In genomic region chr4:75630174-75630931, GRCh38 we compare ENCODE assay signal across 1 cellular context.
TF ChIP-seq lines count a peak whose summit lies in the region.

TSS of gene CDKL2 (minus strand) at chr4:75630528. CDS start at chr4:75625988, 4,540 bp downstream.

TF ChIP-seq in SK-N-SH, 30 proteins besides CTCF, POLR2A, EP300 and RAD21 (continued from another document):
- TF ChIP-seq REST (IDR thresholded peaks at IDR 0.05; ENCODE audit: low read depth, low read length) (no peak), TCF12 (IDR thresholded peaks at IDR 0.05) (no peak), SMC3 (IDR thresholded peaks at IDR 0.05; ENCODE audit: low read depth, low read length) (no peak), USF1 (IDR thresholded peaks at IDR 0.05; ENCODE audit: borderline replicate concordance, low read depth) (peak; percentile 60; the same call in 1 of the 2 replicates), NRF1 (IDR thresholded peaks at IDR 0.05; ENCODE audit: low read depth, low read length) (no peak), GATA2 (CRISPR knock-in tag; IDR thresholded peaks at IDR 0.05) (peak; percentile 6; the same call in 1 of the 2 replicates), POLR2AphosphoS5 (IDR thresholded peaks at IDR 0.05; ENCODE audit: low read depth, low read length) (peak; percentile 49; the same call in 1 of the 2 replicates), FOSL2 (IDR thresholded peaks at IDR 0.05; ENCODE audit: borderline replicate concordance, low read depth) (no peak), CHD2 (IDR thresholded peaks at IDR 0.05; ENCODE audit: low read length, partially characterized antibody) (no peak), RCOR1 (IDR thresholded peaks at IDR 0.05; ENCODE audit: low read length) (no peak), USF2 (IDR thresholded peaks at IDR 0.05; ENCODE audit: borderline replicate concordance, low read depth, low read length) (no peak), FOXJ3 (CRISPR knock-in tag; IDR thresholded peaks at IDR 0.05) (no peak), TEAD4 (IDR thresholded peaks at IDR 0.05; ENCODE audit: borderline replicate concordance, insufficient read depth) (no peak), TAF1 (IDR thresholded peaks at IDR 0.05; ENCODE audit: borderline replicate concordance, low read depth, low read length) (0 out of 2 replicates have a peak, but pooled peaks have one; percentile 12), MEF2A (IDR thresholded peaks at IDR 0.05; ENCODE audit: borderline replicate concordance, low read depth) (no peak), SIN3A (IDR thresholded peaks at IDR 0.05; ENCODE audit: borderline replicate concordance, low read depth, low read length) (no peak), EZH2phosphoT487 (IDR thresholded peaks at IDR 0.05; ENCODE audit: borderline replicate concordance, low read depth) (no peak), PBX3 (IDR thresholded peaks at IDR 0.05) (no peak), MXI1 (IDR thresholded peaks at IDR 0.05; ENCODE audit: low read depth, low read length) (peak; percentile 80), RXRA (IDR thresholded peaks at IDR 0.05; ENCODE audit: borderline replicate concordance, low read depth) (no peak), MAX (IDR thresholded peaks at IDR 0.05; ENCODE audit: low read depth) (peak; percentile 41; the same call in 1 of the 2 replicates), JUND (IDR thresholded peaks at IDR 0.05) (no peak), FOXM1 (IDR thresholded peaks at IDR 0.05; ENCODE audit: low read depth) (no peak), NFIC (IDR thresholded peaks at IDR 0.05; ENCODE audit: borderline replicate concordance) (peak; percentile 79), ZBTB33 (IDR thresholded peaks at IDR 0.05; ENCODE audit: borderline replicate concordance, low read depth) (no peak)
